In genomic region chr6:157289764-157290163, GRCh38 we compare ENCODE assay signal across 25 cellular contexts.
"Had no signal": no experiment of that assay in that cellular context is flagged by ENCODE, and none has a peak within 500 bp of the region (broad histone marks: within the 10 kb centered on the region; RNA-seq: fewer than 3 reads in every experiment).

No MANE protein-coding gene starts in this region.

- H3K4me1 Mint-ChIP-seq: neural progenitor cell; stimulated activated memory B cell treated with anti-CD40 and anti-IgM and Interleukin-4, amounts not matched to agents 10 μg/mL and 1 μg/mL and 100 μg/mL, for 72 hours had no signal

- H3K27ac ChIP-seq: neural progenitor cell, ovary, psoas muscle, sigmoid colon, testis, tibial artery, upper lobe of left lung had no signal

- H3K9me3 Mint-ChIP-seq: effector memory CD8-positive, alpha-beta T cell; immature natural killer cell; memory B cell; naive thymus-derived CD8-positive, alpha-beta T cell; neural progenitor cell; stimulated activated memory B cell treated with anti-CD40 and anti-IgM and Interleukin-4, amounts not matched to agents 10 μg/mL and 1 μg/mL and 100 μg/mL, for 72 hours had no signal

- H3K27me3 ChIP-seq: neural progenitor cell, ovary, sigmoid colon, testis, tibial artery, upper lobe of left lung had no signal

- ATAC-seq: effector memory CD8-positive, alpha-beta T cell; left ventricle myocardium superior; naive thymus-derived CD8-positive, alpha-beta T cell; psoas muscle; right cardiac atrium; stimulated activated memory B cell treated with anti-CD40 and anti-IgM and Interleukin-4, amounts not matched to agents 10 μg/mL and 1 μg/mL and 100 μg/mL, for 72 hours; stimulated activated naive CD8-positive, alpha-beta T cell treated with anti-CD3 and anti-CD28 coated beads, Interleukin-15, Interleukin-2, amounts not matched to agents 100 U/mL and 50 U/mL, for 24 hours had no signal

- H3K4me1 ChIP-seq: psoas muscle, sigmoid colon, testis, tibial artery, upper lobe of left lung had no signal

- H3K4me3 Mint-ChIP-seq: effector memory CD8-positive, alpha-beta T cell; immature natural killer cell; memory B cell; naive thymus-derived CD8-positive, alpha-beta T cell; neural progenitor cell; stimulated activated memory B cell treated with anti-CD40 and anti-IgM and Interleukin-4, amounts not matched to agents 10 μg/mL and 1 μg/mL and 100 μg/mL, for 72 hours had no signal

- H3K4me3 ChIP-seq: lung, neural progenitor cell, ovary, psoas muscle, sigmoid colon, testis, tibial artery, upper lobe of left lung had no signal

- FAIRE-seq: frontal cortex, keratinocyte, urothelium cell line had no signal

- H3K9me3 ChIP-seq: ovary, psoas muscle, sigmoid colon, testis, tibial artery, upper lobe of left lung had no signal

- H3K9ac ChIP-seq: neural progenitor cell had no signal

- H3K36me3 ChIP-seq: neural progenitor cell, ovary had no signal

- DNase-seq: cortex of kidney; effector memory CD8-positive, alpha-beta T cell; hypothalamus; immature natural killer cell; left ventricle myocardium superior; naive thymus-derived CD8-positive, alpha-beta T cell; nucleus accumbens; ovary; psoas muscle; right cardiac atrium; sigmoid colon; stimulated activated CD4-positive, alpha-beta T cell treated with anti-CD3 and anti-CD28 coated beads, Interleukin-2, amount 100 ng/mL, for 24 hours; stimulated activated CD4-positive, alpha-beta T cell treated with anti-CD3 and anti-CD28 coated beads, Interleukin-4, amount 100 ng/mL, for 4 hours; stimulated activated naive CD8-positive, alpha-beta T cell treated with anti-CD3 and anti-CD28 coated beads, Interleukin-15, Interleukin-2, amounts not matched to agents 100 U/mL and 50 U/mL, for 24 hours; substantia nigra; testis; tibial artery had no signal

- H3K27me3 Mint-ChIP-seq: effector memory CD8-positive, alpha-beta T cell; memory B cell; naive thymus-derived CD8-positive, alpha-beta T cell; stimulated activated memory B cell treated with anti-CD40 and anti-IgM and Interleukin-4, amounts not matched to agents 10 μg/mL and 1 μg/mL and 100 μg/mL, for 72 hours had no signal

- H3K27ac Mint-ChIP-seq: effector memory CD8-positive, alpha-beta T cell; memory B cell; neural progenitor cell; stimulated activated memory B cell treated with anti-CD40 and anti-IgM and Interleukin-4, amounts not matched to agents 10 μg/mL and 1 μg/mL and 100 μg/mL, for 72 hours had no signal
